In the genomic region with DNA sequence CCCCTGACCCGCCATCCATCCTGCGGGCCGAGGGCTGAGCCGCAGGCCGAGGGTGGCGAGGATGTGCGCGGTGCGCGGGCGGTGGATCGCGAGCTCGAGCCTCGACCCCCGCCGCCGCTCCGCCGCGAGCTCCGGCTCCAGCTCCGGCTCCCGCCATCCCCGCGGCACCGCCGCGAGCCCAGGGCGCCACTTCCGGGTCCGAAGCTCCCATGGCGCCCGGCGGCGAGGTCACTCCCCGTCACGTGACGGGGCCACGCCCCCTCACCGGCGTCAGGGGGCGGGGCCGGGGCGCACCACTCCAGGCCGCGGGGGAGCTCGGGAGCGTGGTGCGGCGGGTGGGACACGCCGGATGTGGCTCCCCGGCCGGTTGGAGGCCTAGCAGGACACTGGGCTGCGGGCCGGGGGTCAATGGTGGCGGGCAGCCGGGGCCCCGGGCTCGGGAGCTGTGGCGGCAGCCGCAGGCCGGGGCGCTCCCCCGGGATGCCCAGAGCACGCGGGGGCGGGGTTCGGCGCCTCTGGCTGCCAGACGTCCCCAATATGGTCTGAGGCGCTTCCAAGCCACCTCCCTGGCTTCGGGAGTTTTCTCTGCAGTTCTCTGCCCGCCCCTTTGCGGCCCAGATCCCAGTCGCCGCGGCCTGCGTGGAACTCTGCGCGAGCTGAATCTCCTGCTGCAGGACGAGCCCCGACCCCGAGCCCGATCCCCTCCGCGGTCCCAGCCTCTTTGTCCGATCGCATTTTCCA, we compare ENCODE assay signal across 8 cellular contexts. TPM values are rescaled to one million over a fixed set of nuclear protein-coding genes. Genes with fewer than 3 reads are reported as not detected.
DNase-seq lines count a peak whose midpoint lies in the region; FAIRE-seq lines count a peak whose summit lies in the region.

Gene MTCH1, minus strand, starts transcription at position 234 of the 741 bp plus-strand sequence. Its CDS starts 23 bp downstream, at position 211.

- peaks cover 11% of the 10 kb centered on the region for H3K36me3 ChIP-seq in HAP-1 (replicated peaks)
- H3K36me3 ChIP-seq in MG63 = peaks cover 17% of the 10 kb centered on the region

- FAIRE-seq in frontal cortex (lab: Jason Lieb, UNC) = no peak

- DNase-seq in GM03348 (ENCODE audit: low spot score) = peak; percentile 97
- peak; percentile 72 to 89 for DNase-seq in HAP-1 (ENCODE audit: low spot score in 2 of 2)
- DNase-seq in MG63 = peak; percentile 83
- DNase-seq in SK-MEL-5 (ENCODE audit: low read depth, low spot score) = peak; percentile 78
- peak; percentile 84 for DNase-seq in activated naive CD4-positive, alpha-beta T cell treated with Interleukin-2 at 50 U/mL for 16 hours
- DNase-seq in frontal cortex (ENCODE audit: low spot score in 2 of 2) = peak; percentile 95 to 98
- DNase-seq in non-pigmented ciliary epithelial cell (ENCODE audit: low read depth) = peak; percentile 41
- peak; percentile 70 to 99 (median 92) for DNase-seq in substantia nigra (lab: John Stamatoyannopoulos, UW)

- H3K27me3 ChIP-seq in HAP-1 (ENCODE audit: low read depth) = no peaks in the 10 kb centered on the region
- H3K27me3 ChIP-seq in MG63 = no peaks in the 10 kb centered on the region

- H3K4me1 ChIP-seq in HAP-1 = peaks cover 14% of the 10 kb centered on the region

- peak within 1 kb of the TSS; percentile 95 for H3K4me3 ChIP-seq in HAP-1
- peak within 1 kb of the TSS; percentile 96 for H3K4me3 ChIP-seq in MG63

- H3K9me3 ChIP-seq in HAP-1 = no peaks in the 10 kb centered on the region
- no peaks in the 10 kb centered on the region for H3K9me3 ChIP-seq in MG63

- H3K27ac ChIP-seq in substantia nigra (ENCODE audit: low read depth, low read length, poor library complexity, severe bottlenecking) = peak within 1 kb of the TSS; percentile 99

- in situ Hi-C loops in HAP-1 (cut with MboI; ENCODE audit: low sequenced_read_pairs) = no loop called here
- in situ Hi-C loops in SK-MEL-5 (cut with HindIII; ENCODE audit: low pct_unique_long_range_greater_than_20kb, low sequenced_read_pairs) = no loop called here

RNA-seq across cellular contexts. Expression of gene MTCH1, which starts in this region (rescaled TPM):
- total RNA-seq in MG63 (2014; rRNA removed; shearing (Covaris generic); ENCODE audit: low replicate concordance) = 195 and 270 TPM in 2 replicates
- 214 and 222 TPM in 2 replicates for total RNA-seq in SK-MEL-5 (2014; rRNA removed; shearing (Covaris generic))
- 170 and 173 TPM in 2 replicates for polyA plus RNA-seq in SK-MEL-5 (2015; cell fraction: cytosol; rRNA removed)
- polyA plus RNA-seq in SK-MEL-5 (2015; cell fraction: nucleus; rRNA removed) = 241 and 246 TPM in 2 replicates
- 152 TPM for total RNA-seq in frontal cortex

Comparison
In these comparisons a context has a peak if more than half of its experiments do, and no peak if none do; other contexts are left out.
1. Peak in every context shown above with its lines: DNase-seq, H3K4me3 ChIP-seq and H3K27ac ChIP-seq.
2. DNase-seq: peak in every context shown above with its lines; median percentile 97 in GM03348; 96 in frontal cortex; 92 in substantia nigra; 84 in activated naive CD4-positive, alpha-beta T cell treated with Interleukin-2 at 50 U/mL for 16 hours; 83 in MG63; 80 in HAP-1; 78 in SK-MEL-5; 41 in non-pigmented ciliary epithelial cell.